25 cellular contexts compared by ENCODE assay signal in the genomic region with DNA sequence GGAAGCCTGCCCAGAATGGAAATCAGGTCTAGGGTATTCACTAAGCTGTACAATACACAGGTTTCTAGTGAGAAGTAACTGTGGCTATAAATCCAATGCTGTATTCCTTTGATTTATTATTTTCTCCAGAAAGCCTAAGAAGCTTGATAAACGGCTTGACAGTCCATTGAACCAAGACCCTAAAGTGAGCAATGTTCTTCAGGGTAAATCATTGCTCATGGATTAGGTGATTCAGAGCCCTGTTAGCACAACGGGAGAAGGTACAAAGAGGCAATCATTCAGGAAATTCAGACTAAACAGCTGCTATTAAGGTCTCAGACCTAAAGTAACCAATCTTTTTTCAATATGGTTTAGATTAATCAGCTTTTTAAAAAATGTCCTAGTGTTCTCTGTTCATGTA.
"Had no signal": no experiment of that assay in that cellular context is flagged by ENCODE, and none has a peak within 500 bp of the region (broad histone marks: within the 10 kb centered on the region; RNA-seq: fewer than 3 reads in every experiment).

No MANE protein-coding gene starts in this region.

- DNase-seq: activated CD4-positive, alpha-beta memory T cell treated with anti-CD3 and anti-CD28 coated beads for 36 hours; activated CD4-positive, alpha-beta T cell treated with anti-CD3 and anti-CD28 coated beads, Interleukin-2, amount 10 ng/mL, durations not matched to agents 7 days and 5 days; activated CD4-positive, CD25-positive, alpha-beta regulatory T cell treated with anti-CD3 and anti-CD28 coated beads, Interleukin-2, amount 50 U/mL, for 72 hours; activated gamma-delta T cell; activated naive CD8-positive, alpha-beta T cell treated with anti-CD3 and anti-CD28 coated beads, Interleukin-2, amount 10 ng/mL, durations not matched to agents 7 days and 5 days; activated T-cell treated with anti-CD3 and anti-CD28 coated beads for 4 hours; activated T-cell treated with anti-CD3 and anti-CD28 coated beads, Interleukin-2, amount 50 U/mL, for 48 hours; adrenal gland; aorta; caudate nucleus; MG63; MV-4-11; NCI-H1105; NCI-H1436; NCI-H1694 treated with DMSO at 0.1 percent for 48 hours; NCI-H2029 treated with DMSO at 0.1 percent for 48 hours; NCI-H524; Peyer's patch; SHP77 treated with DMSO at 0.1 percent for 48 hours had no signal

- H3K4me1 ChIP-seq: adrenal gland, breast epithelium, Peyer's patch had no signal

- H3K9me3 ChIP-seq: adrenal gland, breast epithelium, MG63, Peyer's patch had no signal

- H3K27me3 ChIP-seq: adrenal gland, breast epithelium, MG63, Peyer's patch had no signal

- H3K9me3 Mint-ChIP-seq: activated CD4-positive, alpha-beta memory T cell treated with anti-CD3 and anti-CD28 coated beads for 36 hours; activated CD4-positive, alpha-beta T cell treated with anti-CD3 and anti-CD28 coated beads, Interleukin-2, amount 10 ng/mL, durations not matched to agents 7 days and 5 days; activated naive CD4-positive, alpha-beta T cell treated with anti-CD3 and anti-CD28 coated beads for 36 hours; activated naive CD8-positive, alpha-beta T cell treated with anti-CD3 and anti-CD28 coated beads, Interleukin-2, amount 10 ng/mL, durations not matched to agents 7 days and 5 days; activated T-helper 17 cell treated with anti-CD3 and anti-CD28 coated beads, Interleukin-2, amount 50 U/mL, for 72 hours; T-helper 1 cell treated with Interleukin-12 subunit alpha and Interleukin-12 subunit beta and Interleukin-4 antibody, amounts not matched to agents 30 μg/mL and 1 μg/mL, for 36 hours; WTC11 had no signal

- H3K27ac Mint-ChIP-seq: activated CD4-positive, alpha-beta memory T cell treated with anti-CD3 and anti-CD28 coated beads for 36 hours; activated CD4-positive, alpha-beta T cell treated with anti-CD3 and anti-CD28 coated beads, Interleukin-2, amount 10 ng/mL, durations not matched to agents 7 days and 5 days; activated naive CD4-positive, alpha-beta T cell treated with anti-CD3 and anti-CD28 coated beads for 36 hours; activated naive CD8-positive, alpha-beta T cell treated with anti-CD3 and anti-CD28 coated beads, Interleukin-2, amount 10 ng/mL, durations not matched to agents 7 days and 5 days; activated T-helper 17 cell treated with anti-CD3 and anti-CD28 coated beads, Interleukin-2, amount 50 U/mL, for 72 hours; T-helper 1 cell treated with Interleukin-12 subunit alpha and Interleukin-12 subunit beta and Interleukin-4 antibody, amounts not matched to agents 30 μg/mL and 1 μg/mL, for 36 hours; WTC11 had no signal

- H3K4me1 Mint-ChIP-seq: activated T-helper 17 cell treated with anti-CD3 and anti-CD28 coated beads, Interleukin-2, amount 50 U/mL, for 72 hours; WTC11 had no signal

- H3K36me3 ChIP-seq: adrenal gland, breast epithelium, MG63, Peyer's patch had no signal

- H3K4me3 Mint-ChIP-seq: activated CD4-positive, alpha-beta memory T cell treated with anti-CD3 and anti-CD28 coated beads for 36 hours; activated CD4-positive, alpha-beta T cell treated with anti-CD3 and anti-CD28 coated beads, Interleukin-2, amount 10 ng/mL, durations not matched to agents 7 days and 5 days; activated naive CD4-positive, alpha-beta T cell treated with anti-CD3 and anti-CD28 coated beads for 36 hours; activated naive CD8-positive, alpha-beta T cell treated with anti-CD3 and anti-CD28 coated beads, Interleukin-2, amount 10 ng/mL, durations not matched to agents 7 days and 5 days; activated T-helper 17 cell treated with anti-CD3 and anti-CD28 coated beads, Interleukin-2, amount 50 U/mL, for 72 hours; T-helper 1 cell treated with Interleukin-12 subunit alpha and Interleukin-12 subunit beta and Interleukin-4 antibody, amounts not matched to agents 30 μg/mL and 1 μg/mL, for 36 hours; WTC11 had no signal

- H3K4me3 ChIP-seq: adrenal gland, breast epithelium, MG63, Peyer's patch had no signal

- H3K27me3 Mint-ChIP-seq: activated CD4-positive, alpha-beta memory T cell treated with anti-CD3 and anti-CD28 coated beads for 36 hours; activated CD4-positive, alpha-beta T cell treated with anti-CD3 and anti-CD28 coated beads, Interleukin-2, amount 10 ng/mL, durations not matched to agents 7 days and 5 days had no signal

- ATAC-seq: activated T-helper 17 cell treated with anti-CD3 and anti-CD28 coated beads, Interleukin-2, amount 50 U/mL, for 72 hours; WTC11 had no signal

- H3K27ac ChIP-seq: adrenal gland, breast epithelium, KMS-11, Peyer's patch had no signal

- H3K36me3 Mint-ChIP-seq: activated CD4-positive, alpha-beta memory T cell treated with anti-CD3 and anti-CD28 coated beads for 36 hours; activated naive CD8-positive, alpha-beta T cell treated with anti-CD3 and anti-CD28 coated beads, Interleukin-2, amount 10 ng/mL, durations not matched to agents 7 days and 5 days; WTC11 had no signal
